Comparison of ENCODE assay signal across 13 cellular contexts in the genomic region with DNA sequence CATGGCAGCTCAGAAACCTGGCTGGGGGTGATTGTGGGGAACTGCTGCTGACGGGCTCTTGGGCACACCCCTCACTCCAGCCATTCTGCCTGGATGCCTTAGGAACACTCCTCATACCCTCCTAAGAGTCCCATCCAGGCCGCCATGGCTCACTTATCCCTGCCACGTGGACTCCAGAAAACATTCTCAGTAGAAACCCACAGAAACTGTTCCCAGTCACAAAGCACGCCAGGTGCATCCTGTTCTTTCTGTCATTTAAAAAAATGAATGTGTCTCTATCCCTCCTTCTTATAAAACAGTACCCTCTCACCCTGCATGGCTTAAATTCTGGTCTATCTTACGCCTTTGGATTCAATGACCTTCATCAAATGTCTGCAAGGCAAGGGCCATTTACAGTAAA.
"Had no signal": no experiment of that assay in that cellular context is flagged by ENCODE, and none has a peak within 500 bp of the region (broad histone marks: within the 10 kb centered on the region; RNA-seq: fewer than 3 reads in every experiment).

No MANE protein-coding gene starts in this region.

- H3K9me3 ChIP-seq: body of pancreas, left ventricle myocardium inferior, mucosa of descending colon, tibial artery, vagina had no signal

- H3K27ac ChIP-seq: body of pancreas, left ventricle myocardium inferior, tibial artery, vagina had no signal

- H3K27me3 ChIP-seq: body of pancreas, tibial artery, vagina had no signal

- H3K36me3 ChIP-seq: left ventricle myocardium inferior, tibial artery, vagina had no signal

- H3K4me1 ChIP-seq: tibial artery, vagina had no signal

- H3K9me3 Mint-ChIP-seq: activated CD4-positive, alpha-beta T cell treated with anti-CD3 and anti-CD28 coated beads, Interleukin-2, amount 10 ng/mL, durations not matched to agents 7 days and 5 days; activated naive CD8-positive, alpha-beta T cell treated with anti-CD3 and anti-CD28 coated beads for 36 hours; activated T-helper 1 cell treated with anti-CD3 and anti-CD28 coated beads, Interleukin-12 subunit alpha, Interleukin-12 subunit beta, Interleukin-2, Interleukin-4 antibody, amounts not matched to agents 30 ng/mL and 10 ng/mL and 1 ng/mL, durations not matched to agents 14 hours and 24 hours and 36 hours; natural killer cell; stimulated activated effector memory CD8-positive, alpha-beta T cell treated with anti-CD3 and anti-CD28 coated beads, Interleukin-12 subunit alpha, Interleukin-12 subunit beta, amount 100 ng/mL, for 72 hours had no signal

- H3K36me3 Mint-ChIP-seq: activated naive CD8-positive, alpha-beta T cell treated with anti-CD3 and anti-CD28 coated beads for 36 hours; natural killer cell; stimulated activated effector memory CD8-positive, alpha-beta T cell treated with anti-CD3 and anti-CD28 coated beads, Interleukin-12 subunit alpha, Interleukin-12 subunit beta, amount 100 ng/mL, for 72 hours had no signal

- H3K27me3 Mint-ChIP-seq: activated CD4-positive, alpha-beta T cell treated with anti-CD3 and anti-CD28 coated beads, Interleukin-2, amount 10 ng/mL, durations not matched to agents 7 days and 5 days; activated naive CD8-positive, alpha-beta T cell treated with anti-CD3 and anti-CD28 coated beads for 36 hours had no signal

- H3K4me3 Mint-ChIP-seq: activated CD4-positive, alpha-beta T cell treated with anti-CD3 and anti-CD28 coated beads, Interleukin-2, amount 10 ng/mL, durations not matched to agents 7 days and 5 days; activated naive CD8-positive, alpha-beta T cell treated with anti-CD3 and anti-CD28 coated beads for 36 hours; activated T-helper 1 cell treated with anti-CD3 and anti-CD28 coated beads, Interleukin-12 subunit alpha, Interleukin-12 subunit beta, Interleukin-2, Interleukin-4 antibody, amounts not matched to agents 30 ng/mL and 10 ng/mL and 1 ng/mL, durations not matched to agents 14 hours and 24 hours and 36 hours; natural killer cell; stimulated activated effector memory CD8-positive, alpha-beta T cell treated with anti-CD3 and anti-CD28 coated beads, Interleukin-12 subunit alpha, Interleukin-12 subunit beta, amount 100 ng/mL, for 72 hours had no signal

- H3K27ac Mint-ChIP-seq: activated CD4-positive, alpha-beta T cell treated with anti-CD3 and anti-CD28 coated beads, Interleukin-2, amount 10 ng/mL, durations not matched to agents 7 days and 5 days; activated naive CD8-positive, alpha-beta T cell treated with anti-CD3 and anti-CD28 coated beads for 36 hours; activated T-helper 1 cell treated with anti-CD3 and anti-CD28 coated beads, Interleukin-12 subunit alpha, Interleukin-12 subunit beta, Interleukin-2, Interleukin-4 antibody, amounts not matched to agents 30 ng/mL and 10 ng/mL and 1 ng/mL, durations not matched to agents 14 hours and 24 hours and 36 hours; natural killer cell; stimulated activated effector memory CD8-positive, alpha-beta T cell treated with anti-CD3 and anti-CD28 coated beads, Interleukin-12 subunit alpha, Interleukin-12 subunit beta, amount 100 ng/mL, for 72 hours had no signal

- DNase-seq: activated CD4-positive, alpha-beta T cell treated with anti-CD3 and anti-CD28 coated beads, Interleukin-2, amount 10 ng/mL, durations not matched to agents 7 days and 5 days; activated naive CD8-positive, alpha-beta T cell treated with anti-CD3 and anti-CD28 coated beads for 36 hours; amygdala; body of pancreas; caudate nucleus; left ventricle myocardium inferior; mucosa of descending colon; natural killer cell; tibial artery had no signal

- ATAC-seq: body of pancreas; esophagus mucosa; mucosa of descending colon; natural killer cell; stimulated activated effector memory CD8-positive, alpha-beta T cell treated with anti-CD3 and anti-CD28 coated beads, Interleukin-12 subunit alpha, Interleukin-12 subunit beta, amount 100 ng/mL, for 72 hours had no signal

- H3K4me3 ChIP-seq: body of pancreas, left ventricle myocardium inferior, mucosa of descending colon, tibial artery, vagina had no signal
